31 cellular contexts compared by ENCODE assay signal in the genomic region with DNA sequence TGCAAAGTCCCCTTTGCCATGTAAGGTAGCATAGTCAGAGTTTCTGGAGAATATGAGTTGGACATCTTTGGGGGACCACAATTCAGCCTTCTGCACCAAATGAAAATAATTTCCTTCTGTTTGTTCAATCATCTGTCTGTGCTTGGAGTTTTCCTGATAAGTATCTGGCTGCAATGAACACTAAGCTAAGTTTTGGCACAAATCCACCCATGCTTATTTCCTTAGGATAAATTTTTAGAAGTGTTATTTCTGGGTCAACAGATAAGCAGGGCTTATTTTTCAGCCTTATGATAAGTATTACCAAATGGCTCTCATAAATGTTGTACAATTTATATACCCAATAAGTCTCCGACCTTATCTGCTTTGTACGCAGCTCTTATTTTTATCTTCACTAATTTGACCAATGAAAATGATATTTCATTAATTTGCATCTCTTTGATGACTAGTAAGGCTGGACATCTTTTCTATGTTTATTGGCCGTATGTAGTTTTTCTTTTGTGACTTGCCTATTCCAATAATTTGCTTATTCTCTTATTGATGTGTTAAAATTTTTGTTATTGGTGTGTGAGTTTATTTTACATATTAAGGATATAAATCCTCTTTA. TPM values are rescaled to one million over a fixed set of nuclear protein-coding genes. Genes with fewer than 3 reads are reported as not detected.
"Had no signal": no experiment of that assay in that cellular context is flagged by ENCODE, and none has a peak within 500 bp of the region (broad histone marks: within the 10 kb centered on the region; RNA-seq: fewer than 3 reads in every experiment).

No MANE protein-coding gene starts in this region.

- H3K4me1 Mint-ChIP-seq: activated B cell treated with CpG ODN at 0.5 μM for 24 hours; activated naive CD8-positive, alpha-beta T cell treated with anti-CD3 and anti-CD28 coated beads for 36 hours; activated naive CD8-positive, alpha-beta T cell treated with anti-CD3 and anti-CD28 coated beads, Interleukin-2, amount 50 U/mL, for 24 hours; T-helper 17 cell had no signal

- H3K36me3 ChIP-seq: adrenal gland, WERI-Rb-1 had no signal

- H3K9me3 ChIP-seq: adrenal gland, body of pancreas had no signal

- H3K9me3 Mint-ChIP-seq: activated B cell treated with CpG ODN at 0.5 μM for 24 hours; activated CD8-positive, alpha-beta T cell treated with anti-CD3 and anti-CD28 coated beads for 36 hours; activated naive CD4-positive, alpha-beta T cell treated with anti-CD3 and anti-CD28 coated beads, Interleukin-2, amount 50 U/mL, for 24 hours; activated naive CD8-positive, alpha-beta T cell treated with anti-CD3 and anti-CD28 coated beads for 36 hours; activated naive CD8-positive, alpha-beta T cell treated with anti-CD3 and anti-CD28 coated beads, Interleukin-2, amount 50 U/mL, for 24 hours; activated T-helper 1 cell treated with anti-CD3 and anti-CD28 coated beads, Interleukin-12 subunit alpha, Interleukin-12 subunit beta, Interleukin-2, Interleukin-4 antibody, amounts not matched to agents 30 ng/mL and 10 ng/mL and 1 ng/mL, durations not matched to agents 14 hours and 24 hours and 36 hours; activated T-helper 2 cell treated with anti-CD3 and anti-CD28 coated beads, Interferon-gamma antibody, Interleukin-2, Interleukin-4, amounts not matched to agents 10 μg/mL and 5 μg/mL and 100 μg/mL, durations not matched to agents 14 hours and 24 hours and 36 hours; T-helper 2 cell treated with Interferon-gamma antibody and Interleukin-4, amounts not matched to agents 5 μg/mL and 100 μg/mL, for 36 hours had no signal

- FAIRE-seq: colon, endometrium, frontal cortex had no signal

- H3K27ac ChIP-seq: adrenal gland, body of pancreas, WERI-Rb-1 had no signal

- H3K27me3 Mint-ChIP-seq: activated CD8-positive, alpha-beta T cell treated with anti-CD3 and anti-CD28 coated beads for 36 hours; activated naive CD4-positive, alpha-beta T cell treated with anti-CD3 and anti-CD28 coated beads, Interleukin-2, amount 50 U/mL, for 24 hours; activated naive CD8-positive, alpha-beta T cell treated with anti-CD3 and anti-CD28 coated beads, Interleukin-2, amount 50 U/mL, for 24 hours had no signal

- H3K27me3 ChIP-seq: adrenal gland, body of pancreas had no signal

- H3K4me3 ChIP-seq: adrenal gland, body of pancreas had no signal

- ATAC-seq: activated CD4-positive, CD25-positive, alpha-beta regulatory T cell treated with anti-CD3 and anti-CD28 coated beads, Interleukin-2, amount 50 U/mL, for 24 hours; activated CD8-positive, alpha-beta T cell treated with anti-CD3 and anti-CD28 coated beads for 36 hours; activated naive CD8-positive, alpha-beta T cell treated with anti-CD3 and anti-CD28 coated beads, Interleukin-2, amount 50 U/mL, for 24 hours; body of pancreas; esophagus mucosa; T-helper 17 cell had no signal

- H3K4me3 Mint-ChIP-seq: activated B cell treated with CpG ODN at 0.5 μM for 24 hours; activated CD8-positive, alpha-beta T cell treated with anti-CD3 and anti-CD28 coated beads for 36 hours; activated naive CD4-positive, alpha-beta T cell treated with anti-CD3 and anti-CD28 coated beads for 36 hours; activated naive CD4-positive, alpha-beta T cell treated with anti-CD3 and anti-CD28 coated beads, Interleukin-2, amount 50 U/mL, for 24 hours; activated naive CD8-positive, alpha-beta T cell treated with anti-CD3 and anti-CD28 coated beads for 36 hours; activated naive CD8-positive, alpha-beta T cell treated with anti-CD3 and anti-CD28 coated beads, Interleukin-2, amount 50 U/mL, for 24 hours; activated T-helper 1 cell treated with anti-CD3 and anti-CD28 coated beads, Interleukin-12 subunit alpha, Interleukin-12 subunit beta, Interleukin-2, Interleukin-4 antibody, amounts not matched to agents 30 ng/mL and 10 ng/mL and 1 ng/mL, durations not matched to agents 14 hours and 24 hours and 36 hours; T-helper 17 cell; T-helper 2 cell treated with Interferon-gamma antibody and Interleukin-4, amounts not matched to agents 5 μg/mL and 100 μg/mL, for 36 hours had no signal

- H3K4me1 ChIP-seq: adrenal gland, body of pancreas had no signal

- H3K27ac Mint-ChIP-seq: activated B cell treated with CpG ODN at 0.5 μM for 24 hours; activated CD8-positive, alpha-beta T cell treated with anti-CD3 and anti-CD28 coated beads for 36 hours; activated naive CD4-positive, alpha-beta T cell treated with anti-CD3 and anti-CD28 coated beads for 36 hours; activated naive CD4-positive, alpha-beta T cell treated with anti-CD3 and anti-CD28 coated beads, Interleukin-2, amount 50 U/mL, for 24 hours; activated naive CD8-positive, alpha-beta T cell treated with anti-CD3 and anti-CD28 coated beads for 36 hours; activated naive CD8-positive, alpha-beta T cell treated with anti-CD3 and anti-CD28 coated beads, Interleukin-2, amount 50 U/mL, for 24 hours; activated T-helper 1 cell treated with anti-CD3 and anti-CD28 coated beads, Interleukin-12 subunit alpha, Interleukin-12 subunit beta, Interleukin-2, Interleukin-4 antibody, amounts not matched to agents 30 ng/mL and 10 ng/mL and 1 ng/mL, durations not matched to agents 14 hours and 24 hours and 36 hours; activated T-helper 2 cell treated with anti-CD3 and anti-CD28 coated beads, Interferon-gamma antibody, Interleukin-2, Interleukin-4, amounts not matched to agents 10 μg/mL and 5 μg/mL and 100 μg/mL, durations not matched to agents 14 hours and 24 hours and 36 hours; T-helper 17 cell; T-helper 2 cell treated with Interferon-gamma antibody and Interleukin-4, amounts not matched to agents 5 μg/mL and 100 μg/mL, for 36 hours had no signal

- H3K36me3 Mint-ChIP-seq: activated naive CD8-positive, alpha-beta T cell treated with anti-CD3 and anti-CD28 coated beads for 36 hours had no signal

- DNase-seq: activated B cell treated with CpG ODN at 0.5 μM for 24 hours; activated CD4-positive, alpha-beta T cell treated with anti-CD3 and anti-CD28 coated beads for 48 hours; activated CD4-positive, alpha-beta T cell treated with anti-CD3 and anti-CD28 coated beads, Interleukin-2, amount 50 U/mL, for 1 hour; activated CD4-positive, alpha-beta T cell treated with anti-CD3 and anti-CD28 coated beads, Interleukin-2, amount 50 U/mL, for 48 hours; activated CD8-positive, alpha-beta memory T cell treated with anti-CD3 and anti-CD28 coated beads for 24 hours; activated CD8-positive, alpha-beta T cell treated with anti-CD3 and anti-CD28 coated beads for 36 hours; activated effector memory CD4-positive, alpha-beta T cell treated with anti-CD3 and anti-CD28 coated beads, Interleukin-2, amount 50 U/mL, for 16 hours; activated naive CD4-positive, alpha-beta T cell treated with anti-CD3 and anti-CD28 coated beads for 36 hours; activated naive CD8-positive, alpha-beta T cell treated with anti-CD3 and anti-CD28 coated beads for 36 hours; activated naive CD8-positive, alpha-beta T cell treated with anti-CD3 and anti-CD28 coated beads, Interleukin-2, amount 50 U/mL, for 24 hours; activated T-cell treated with anti-CD3 and anti-CD28 coated beads, Interleukin-2, amount 50 U/mL, for 48 hours; adrenal gland; amygdala; aorta; body of pancreas; caudate nucleus; effector CD8-positive, alpha-beta T cell; foreskin fibroblast; T-helper 1 cell; T-helper 17 cell; T1000; WERI-Rb-1 had no signal

RNA-seq across cellular contexts. Expression of a gene that starts 59.2 kb away (rescaled TPM):
- total RNA-seq: activated T-helper 1 cell treated with anti-CD3 and anti-CD28 coated beads, Interleukin-12 subunit alpha, Interleukin-12 subunit beta, Interleukin-2, Interleukin-4 antibody, amounts not matched to agents 30 ng/mL and 10 ng/mL and 1 ng/mL, durations not matched to agents 14 hours and 24 hours and 36 hours; activated T-helper 2 cell treated with anti-CD3 and anti-CD28 coated beads, Interferon-gamma antibody, Interleukin-2, Interleukin-4, amounts not matched to agents 10 μg/mL and 5 μg/mL and 100 μg/mL, durations not matched to agents 14 hours and 24 hours and 36 hours had no signal
